ENCODE assay signal across 14 cellular contexts in the genomic region with DNA sequence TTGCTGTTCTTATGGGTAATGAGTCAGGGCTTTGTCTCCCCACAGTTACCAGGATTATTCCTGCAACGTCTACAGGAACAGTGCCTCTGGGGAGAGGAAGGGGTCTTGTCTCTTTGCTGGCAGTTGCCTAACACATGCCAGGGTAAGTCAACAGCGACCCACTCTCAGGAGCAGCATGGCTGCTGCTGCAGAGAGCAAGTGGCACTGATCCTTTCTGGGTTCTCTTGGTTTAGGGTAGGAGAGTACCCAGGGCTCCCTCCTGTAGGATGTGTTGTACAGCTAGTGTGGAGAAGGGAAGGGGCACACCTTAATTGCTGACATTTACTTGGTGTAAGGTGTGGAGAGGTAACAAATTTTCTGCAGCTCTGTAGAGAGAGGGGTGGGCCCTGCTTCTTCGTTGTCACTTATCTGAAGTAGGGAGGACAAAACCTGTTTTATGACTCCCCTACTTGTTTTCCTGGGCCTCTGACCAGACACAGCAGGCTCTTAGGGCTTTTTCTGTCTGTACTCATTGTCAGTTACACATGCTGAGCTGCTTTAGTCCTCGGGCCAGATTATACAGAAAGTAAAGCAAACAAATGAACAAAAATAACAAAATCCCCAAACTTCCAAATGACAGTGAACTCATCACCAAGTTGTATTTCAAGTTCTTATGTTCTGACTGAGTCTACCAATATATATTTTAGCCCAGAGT.
DNase-seq lines count a peak whose midpoint lies in the region; ATAC-seq and TF ChIP-seq lines count a peak whose summit lies in the region.
"Had no signal": no experiment of that assay in that cellular context is flagged by ENCODE, and none has a peak within 500 bp of the region (broad histone marks: within the 10 kb centered on the region; RNA-seq: fewer than 3 reads in every experiment).

No MANE protein-coding gene starts in this region.

- H3K27me3 ChIP-seq in Loucy (ENCODE audit: insufficient read depth, low read length, poor library complexity, severe bottlenecking) (no peaks in the 10 kb centered on the region), WERI-Rb-1 (ENCODE audit: insufficient read depth, low read depth, severe bottlenecking) (no peaks in the 10 kb centered on the region), left lung (no peaks in the 10 kb centered on the region)
- H3K27me3 ChIP-seq: SJCRH30 had no signal

- no peaks in the 10 kb centered on the region for H3K27me3 Mint-ChIP-seq in type B pancreatic cell
- H3K27me3 Mint-ChIP-seq: naive thymus-derived CD4-positive, alpha-beta T cell had no signal

- intact Hi-C loops in left lung (cut with DNase I) = no loop called here

- in situ Hi-C loops in ACHN (cut with HindIII; ENCODE audit: low pct_ligation_motif_present, low pct_unique_long_range_greater_than_20kb, low sequenced_read_pairs) = no loop called here

- H3K9me3 ChIP-seq in Loucy (ENCODE audit: insufficient read depth, low read depth, low read length) (no peaks in the 10 kb centered on the region), WERI-Rb-1 (ENCODE audit: severe bottlenecking) (peaks cover 2% of the 10 kb centered on the region), left lung (no peaks in the 10 kb centered on the region)
- H3K9me3 ChIP-seq: SJCRH30 had no signal

- no peak overlapping the region for H3K9ac ChIP-seq in Loucy (ENCODE audit: low read depth, low read length, poor library complexity, severe bottlenecking)

- H3F3A ChIP-seq in Loucy (ENCODE audit: low read depth) = no peaks in the 10 kb centered on the region

- no peaks in the 10 kb centered on the region for H3K4me1 ChIP-seq in Loucy (ENCODE audit: insufficient read depth, low read length, poor library complexity, severe bottlenecking)
- no peaks in the 10 kb centered on the region for H3K4me1 ChIP-seq in left lung
- H3K4me1 ChIP-seq: SJCRH30 had no signal

- H3K27ac ChIP-seq in WERI-Rb-1 (peak overlapping the region; percentile 22; the same call in 1 of the 2 replicates), left lung (no peak overlapping the region)
- H3K27ac ChIP-seq: SJCRH30 had no signal

- peak overlapping the region; percentile 61 for H3K4me3 Mint-ChIP-seq in type B pancreatic cell
- H3K4me3 Mint-ChIP-seq: naive thymus-derived CD4-positive, alpha-beta T cell had no signal

- peaks cover 11% of the 10 kb centered on the region for H3K4me1 Mint-ChIP-seq in type B pancreatic cell (ENCODE audit: unreplicated experiment)
- H3K4me1 Mint-ChIP-seq: naive thymus-derived CD4-positive, alpha-beta T cell had no signal

- peaks cover 7% of the 10 kb centered on the region for H3K36me3 Mint-ChIP-seq in type B pancreatic cell
- H3K36me3 Mint-ChIP-seq: naive thymus-derived CD4-positive, alpha-beta T cell had no signal

- ATAC-seq in left lung = peak; percentile 23
- ATAC-seq: naive thymus-derived CD4-positive, alpha-beta T cell had no signal

- peak overlapping the region; percentile 85 for H3K27ac Mint-ChIP-seq in type B pancreatic cell
- H3K27ac Mint-ChIP-seq: naive thymus-derived CD4-positive, alpha-beta T cell had no signal

- peak overlapping the region; percentile 6; the same call in 1 of the 2 replicates for H2AFZ ChIP-seq in Loucy (ENCODE audit: low read length)

- no peak overlapping the region for H3K4me2 ChIP-seq in Loucy (ENCODE audit: low read depth, low read length, poor library complexity, severe bottlenecking)

- peaks cover 7% of the 10 kb centered on the region for H3K9me3 Mint-ChIP-seq in type B pancreatic cell

- no peaks in the 10 kb centered on the region for H3K9me2 ChIP-seq in Loucy (replicated peaks; ENCODE audit: low read depth, low read length)

- no peaks in the 10 kb centered on the region for H3K36me3 ChIP-seq in Loucy (ENCODE audit: insufficient read depth, low read length)
- H3K36me3 ChIP-seq in WERI-Rb-1 = no peaks in the 10 kb centered on the region
- H3K36me3 ChIP-seq in left lung = no peaks in the 10 kb centered on the region
- H3K36me3 ChIP-seq: SJCRH30 had no signal

- DNase-seq in WERI-Rb-1 = no peak
- DNase-seq in left lung = no peak
- no peak for DNase-seq in type B pancreatic cell (ENCODE audit: extremely low spot score, unreplicated experiment)
- DNase-seq in A172 (ENCODE audit: low spot score) = no peak
- DNase-seq in pons (ENCODE audit: low spot score) = no peak
- DNase-seq in ACHN = no peak
- DNase-seq: activated CD4-positive, alpha-beta T cell treated with anti-CD3 and anti-CD28 coated beads for 1 hour; activated gamma-delta T cell treated with Interleukin-2 at 50 U/mL for 16 hours; dermis blood vessel endothelial cell; naive thymus-derived CD4-positive, alpha-beta T cell; NCI-H226; SJCRH30; stimulated activated naive CD4-positive, alpha-beta T cell treated with Interleukin-2 at 50 U/mL for 16 hours had no signal

- H3K79me2 ChIP-seq in Loucy (ENCODE audit: insufficient read depth, low read length) = no peaks in the 10 kb centered on the region

- TF ChIP-seq CTCF in Loucy (conservative IDR thresholded peaks at IDR 0.05; ENCODE audit: low read length) (no peak), WERI-Rb-1 (IDR thresholded peaks at IDR 0.05; ENCODE audit: low read depth, low read length) (no peak), left lung (IDR thresholded peaks at IDR 0.05) (no peak), type B pancreatic cell (conservative IDR thresholded peaks at IDR 0.05) (no peak)

- H4K20me1 ChIP-seq in Loucy (ENCODE audit: insufficient read depth, low read length, poor library complexity, severe bottlenecking) = no peaks in the 10 kb centered on the region

- H3K4me3 ChIP-seq in Loucy (ENCODE audit: low read length, poor library complexity, severe bottlenecking) (no peak overlapping the region), WERI-Rb-1 (ENCODE audit: low read depth, low read length) (no peak overlapping the region), left lung (no peak overlapping the region)
- H3K4me3 ChIP-seq: SJCRH30 had no signal
